In genomic region chr3:86230765-86231164, GRCh38 we compare ENCODE assay signal across 1 cellular context.
TF ChIP-seq lines count a peak whose summit lies in the region.

No MANE protein-coding gene starts in this region.

TF ChIP-seq in HepG2, 621 proteins besides CTCF, POLR2A, EP300 and RAD21 (continued from another document):
- TF ChIP-seq ZNF512B (CRISPR knock-in tag; IDR thresholded peaks at IDR 0.05; ENCODE audit: borderline replicate concordance): no peak
